ENCODE assay signal across 21 cellular contexts in the genomic region with DNA sequence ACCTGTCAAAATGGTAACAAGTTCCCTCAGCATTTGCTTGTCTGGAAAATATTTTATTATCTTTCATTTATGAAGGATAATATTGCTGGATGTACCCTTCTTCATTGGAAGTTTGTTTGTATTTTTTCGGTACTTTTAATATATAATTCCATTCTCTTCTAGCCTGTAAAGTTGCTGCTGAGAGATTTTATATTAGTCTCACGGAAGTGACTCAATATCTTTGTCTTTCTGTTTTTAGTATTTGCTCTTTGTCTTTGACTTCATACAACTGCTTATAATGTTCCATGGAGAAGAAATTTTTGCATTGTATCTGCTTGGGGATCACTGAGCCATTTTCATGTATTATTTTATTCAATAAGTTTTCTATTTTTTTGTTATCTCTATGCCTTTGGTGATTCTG.
"Had no signal": no experiment of that assay in that cellular context is flagged by ENCODE, and none has a peak within 500 bp of the region (broad histone marks: within the 10 kb centered on the region; RNA-seq: fewer than 3 reads in every experiment).

No MANE protein-coding gene starts in this region.

- ATAC-seq: Panc1, T-cell had no signal

- H3K27ac Mint-ChIP-seq: T-cell had no signal

- H3K27me3 Mint-ChIP-seq: T-cell had no signal

- H3K9me2 ChIP-seq: SK-N-SH had no signal

- H3K4me3 Mint-ChIP-seq: T-cell had no signal

- H3K9me3 ChIP-seq: SK-N-SH had no signal

- H3K27ac ChIP-seq: HL-60, RWPE1 had no signal

- H3K9ac ChIP-seq: SK-N-SH had no signal

- DNase-seq: KBM-7, MV-4-11, NCI-H1048, NCI-H1105, NCI-H1417, NCI-H146, NCI-H1694 treated with DMSO at 0.1 percent for 48 hours, NCI-H1930, NCI-H2081, NCI-H2107, NCI-H2227 treated with DMSO at 0.1 percent for 48 hours, NCI-H524, NCI-H526 treated with DMSO at 0.1 percent for 48 hours, NCI-H748 treated with DMSO at 0.1 percent for 48 hours, SHP77, SK-N-SH, SW 1271, T-cell had no signal

- H3K4me1 Mint-ChIP-seq: T-cell had no signal

- H3K4me2 ChIP-seq: SK-N-SH had no signal

- H3K36me3 Mint-ChIP-seq: T-cell had no signal
